1 cellular context compared by ENCODE assay signal in the genomic region with DNA sequence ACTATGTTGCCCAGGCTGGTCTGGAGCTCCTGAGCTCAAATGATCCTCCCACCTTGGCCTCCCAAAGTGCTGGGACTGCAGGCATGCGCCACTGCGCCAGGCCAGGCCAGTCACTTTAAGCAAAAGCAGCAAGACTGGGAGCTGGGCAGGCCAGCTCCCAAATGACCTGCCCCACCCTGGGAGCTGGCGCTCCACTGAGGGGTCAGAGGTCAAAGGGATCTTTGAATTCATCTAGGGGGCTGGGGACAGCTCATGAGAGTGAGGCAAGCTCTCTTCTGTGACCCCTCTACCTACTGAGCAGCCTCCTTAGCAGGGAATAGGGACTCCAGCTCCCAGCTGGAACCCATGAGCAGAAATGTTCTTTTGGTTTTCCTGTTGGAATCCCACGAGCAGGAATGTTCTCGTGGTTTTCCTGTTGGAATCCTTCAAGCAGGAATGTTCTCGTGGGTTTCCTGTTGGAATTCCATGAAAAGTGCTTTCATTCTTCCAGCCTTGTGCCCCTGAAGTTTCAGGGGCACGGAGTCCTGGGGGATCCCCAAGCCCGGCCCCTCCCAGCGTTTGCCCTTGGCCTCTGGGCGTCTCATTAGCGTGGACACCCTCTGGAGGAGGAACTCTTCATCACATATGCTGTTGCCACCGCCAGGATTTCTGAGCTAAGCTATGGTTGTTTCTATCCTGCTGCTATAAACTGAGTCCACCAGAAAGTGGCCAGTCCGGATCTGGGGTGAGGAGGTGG.
TF ChIP-seq lines count a peak whose summit lies in the region.

No MANE protein-coding gene starts in this region.

TF ChIP-seq in IMR-90, 13 proteins besides CTCF, POLR2A, EP300 and RAD21 (continued from another document):
- TF ChIP-seq, protein P1, sequence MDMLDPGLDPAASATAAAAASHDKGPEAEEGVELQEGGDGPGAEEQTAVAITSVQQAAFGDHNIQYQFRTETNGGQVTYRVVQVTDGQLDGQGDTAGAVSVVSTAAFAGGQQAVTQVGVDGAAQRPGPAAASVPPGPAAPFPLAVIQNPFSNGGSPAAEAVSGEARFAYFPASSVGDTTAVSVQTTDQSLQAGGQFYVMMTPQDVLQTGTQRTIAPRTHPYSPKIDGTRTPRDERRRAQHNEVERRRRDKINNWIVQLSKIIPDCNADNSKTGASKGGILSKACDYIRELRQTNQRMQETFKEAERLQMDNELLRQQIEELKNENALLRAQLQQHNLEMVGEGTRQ (IDR thresholded peaks at IDR 0.05; ENCODE audit: low read depth, low read length): no peak
- TF ChIP-seq MAFK (IDR thresholded peaks at IDR 0.05; ENCODE audit: low read depth, low read length): no peak
- TF ChIP-seq SMC3 (IDR thresholded peaks at IDR 0.05; ENCODE audit: low read depth, low read length): no peak
- no peak for TF ChIP-seq RFX5 (IDR thresholded peaks at IDR 0.05; ENCODE audit: low read depth, low read length)
